Comparison of ENCODE assay signal across 1 cellular context in genomic region chr7:137853053-137853452, GRCh38.
A peak's percentile ranks its signal among the peaks of the same experiment; 100 is the strongest.
TF ChIP-seq lines count a peak whose summit lies in the region.

No MANE protein-coding gene starts in this region.

TF ChIP-seq in SK-N-SH, 30 proteins besides CTCF, POLR2A, EP300 and RAD21 (continued from another document):
- TF ChIP-seq PBX3 (IDR thresholded peaks at IDR 0.05) (peak; percentile 47; the same call in 1 of the 2 replicates), FOSL2 (IDR thresholded peaks at IDR 0.05; ENCODE audit: borderline replicate concordance, low read depth) (no peak), USF1 (IDR thresholded peaks at IDR 0.05; ENCODE audit: borderline replicate concordance, low read depth) (no peak), GABPA (IDR thresholded peaks at IDR 0.05; ENCODE audit: low read depth) (no peak), NFIC (IDR thresholded peaks at IDR 0.05; ENCODE audit: borderline replicate concordance) (no peak), TEAD4 (IDR thresholded peaks at IDR 0.05; ENCODE audit: borderline replicate concordance, insufficient read depth) (no peak), TAF1 (IDR thresholded peaks at IDR 0.05; ENCODE audit: borderline replicate concordance, low read depth, low read length) (no peak), SMC3 (IDR thresholded peaks at IDR 0.05; ENCODE audit: low read depth, low read length) (no peak), TCF12 (IDR thresholded peaks at IDR 0.05) (peak; percentile 40; the same call in 1 of the 2 replicates), MAX (IDR thresholded peaks at IDR 0.05; ENCODE audit: low read depth) (no peak)
